In the genomic region with DNA sequence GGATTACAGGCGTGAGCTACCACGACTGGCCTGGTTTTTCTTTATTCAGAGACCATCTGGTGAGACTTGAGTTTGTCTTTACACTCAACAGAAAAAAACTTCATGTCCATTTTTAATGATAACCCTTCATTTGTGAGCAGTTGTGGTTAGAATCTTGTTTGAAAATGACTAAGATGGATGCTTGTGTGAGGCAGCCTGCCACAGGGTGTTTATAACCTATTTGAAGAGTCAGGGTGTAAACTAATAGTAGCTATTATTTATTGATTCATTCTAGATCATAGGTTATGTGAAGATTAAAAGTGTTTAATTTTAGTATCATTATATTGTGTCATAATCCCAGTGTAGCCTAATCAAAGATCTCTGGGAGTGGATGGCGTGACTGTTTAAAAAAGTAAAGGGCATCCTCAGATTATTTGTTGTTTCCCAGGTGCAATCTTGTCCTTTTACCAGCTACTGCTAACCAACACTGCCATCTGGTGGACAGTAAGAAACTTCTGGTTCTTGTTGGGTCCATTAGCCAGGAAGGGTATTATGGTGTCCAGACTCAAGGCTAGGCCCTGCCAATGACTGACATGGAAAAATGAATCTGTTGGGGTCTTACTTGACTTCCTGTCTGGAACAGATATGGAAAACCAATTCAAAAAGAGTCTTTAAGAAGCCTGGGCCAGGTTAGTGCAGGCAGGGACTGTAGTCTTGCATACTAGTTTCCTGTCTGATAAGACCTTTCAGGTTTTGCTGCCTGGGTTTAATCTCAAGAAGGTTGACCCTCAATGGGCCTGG, we compare ENCODE assay signal across 8 cellular contexts. TPM values are rescaled to one million over a fixed set of nuclear protein-coding genes. Genes with fewer than 3 reads are reported as not detected.
DNase-seq lines count a peak whose midpoint lies in the region; ATAC-seq, FAIRE-seq and TF ChIP-seq lines count a peak whose summit lies in the region.

No MANE protein-coding gene starts in this region.

- ATAC-seq in HG02610 (IDR thresholded peaks at IDR 0.05; ENCODE audit: unreplicated experiment) = peak; percentile 70

- H3K4me1 Mint-ChIP-seq in MCF 10A (ENCODE audit: insufficient read depth, unreplicated experiment) = no peaks in the 10 kb centered on the region
- peaks cover 5 to 15% of the 10 kb centered on the region in 2 donors for H3K4me1 Mint-ChIP-seq in immature natural killer cell

- no TSS peak for BruUV-seq in MCF 10A (replicated peaks; lab: Mats Ljungman, UMichigan)

- intact Hi-C loops in MCF 10A (cut with micrococcal nuclease) = loop anchor here (1.0 to 10.0 kb wide), 9 partner anchors 74 to 913 kb away; no protein-coding TSS in a partner anchor

- H3K4me3 ChIP-seq in GM12865 (ENCODE audit: low read depth, low read length) = no peak overlapping the region
- no peak overlapping the region for H3K4me3 ChIP-seq in SK-N-MC

- TF ChIP-seq CTCF in GM12865 (IDR thresholded peaks at IDR 0.05; ENCODE audit: insufficient read depth, low read depth, low read length, missing control alignments) (peak; percentile 67), MCF 10A (IDR thresholded peaks at IDR 0.05; ENCODE audit: unreplicated experiment) (peak; percentile 67)

- DNase-seq in GM12865 (ENCODE audit: low read depth) (peak; percentile 93), NCI-H1092 (lab: John Stamatoyannopoulos, UW) (peak; percentile 73), SK-N-MC (ENCODE audit: low read depth, low spot score) (peak; percentile 68), MCF 10A (ENCODE audit: unreplicated experiment) (peak; percentile 89), immature natural killer cell (peak; percentile 47 to 62 (median 62))
- peak; percentile 36 for DNase-seq in stimulated activated CD4-positive, alpha-beta T cell treated with anti-CD3 and anti-CD28 coated beads, Interleukin-2, amount 100 ng/mL, for 4 hours (ENCODE audit: low read depth)

- H3K27ac ChIP-seq in SK-N-MC = no peak overlapping the region

- FAIRE-seq in A204.1 (lab: Jason Lieb, UNC) = peak; percentile 89

- no peaks in the 10 kb centered on the region for H3K36me3 ChIP-seq in SK-N-MC (ENCODE audit: insufficient read depth, low read length)

- POLR2A ChIA-PET in MCF 10A (lab: Yijun Ruan, JAX) = interaction anchor here (0.7 to 2.5 kb wide), 8 partner anchors 18 to 785 kb away, joined by 3 to 16 read pairs (median 3); partner anchors contain the start of gene NRBF2

- H3K4me3 Mint-ChIP-seq in MCF 10A (ENCODE audit: unreplicated experiment) (no peak overlapping the region), immature natural killer cell (no peak overlapping the region)

- H3K27me3 Mint-ChIP-seq in MCF 10A (ENCODE audit: insufficient read depth, unreplicated experiment) = no peaks in the 10 kb centered on the region
- peaks cover 0 to 3% (median 0%) of the 10 kb centered on the region in 3 donors for H3K27me3 Mint-ChIP-seq in immature natural killer cell (ENCODE audit: low read depth in 3 of 3)

- no peaks in the 10 kb centered on the region for H3K9me3 ChIP-seq in SK-N-MC (ENCODE audit: low read depth, low read length)

- H3K9me3 Mint-ChIP-seq in MCF 10A (ENCODE audit: unreplicated experiment) (no peaks in the 10 kb centered on the region), immature natural killer cell (no peaks in the 10 kb centered on the region)

- CTCF ChIA-PET in MCF 10A (lab: Yijun Ruan, JAX) = interaction anchor here (0.5 to 7.2 kb wide), 58 partner anchors 9 to 1161 kb away, joined by 3 to 105 read pairs (median 4); no protein-coding TSS in a partner anchor

- H3K36me3 Mint-ChIP-seq in MCF 10A (ENCODE audit: insufficient read depth, unreplicated experiment) (peaks cover 41% of the 10 kb centered on the region), immature natural killer cell (peaks cover 7 to 18% (median 11%) of the 10 kb centered on the region in 3 donors)

- no peak overlapping the region for H3K27ac Mint-ChIP-seq in MCF 10A (ENCODE audit: low read depth, unreplicated experiment)
- H3K27ac Mint-ChIP-seq in immature natural killer cell = no peak overlapping the region

- no peak overlapping the region for H3K9ac ChIP-seq in SK-N-MC (ENCODE audit: insufficient read length)

RNA-seq across cellular contexts. Expression of gene NRBF2, which starts 24.9 kb away (rescaled TPM):
- 44.9 and 56.9 TPM in 2 replicates for total RNA-seq in MCF 10A (2022)
- polyA plus RNA-seq in immature natural killer cell = 10 to 100 TPM; 15.4 to 31.2 (median 15.6) TPM

Comparison
In these comparisons a context has a peak if more than half of its experiments do, and no peak if none do; other contexts are left out.
1. DNase-seq: peak in every context shown above with its lines; median percentile 93 in GM12865; 89 in MCF 10A; 73 in NCI-H1092; 68 in SK-N-MC; 62 in immature natural killer cell; 36 in stimulated activated CD4-positive, alpha-beta T cell treated with anti-CD3 and anti-CD28 coated beads, Interleukin-2, amount 100 ng/mL, for 4 hours.